ENCODE assay signal across 8 cellular contexts in the genomic region with DNA sequence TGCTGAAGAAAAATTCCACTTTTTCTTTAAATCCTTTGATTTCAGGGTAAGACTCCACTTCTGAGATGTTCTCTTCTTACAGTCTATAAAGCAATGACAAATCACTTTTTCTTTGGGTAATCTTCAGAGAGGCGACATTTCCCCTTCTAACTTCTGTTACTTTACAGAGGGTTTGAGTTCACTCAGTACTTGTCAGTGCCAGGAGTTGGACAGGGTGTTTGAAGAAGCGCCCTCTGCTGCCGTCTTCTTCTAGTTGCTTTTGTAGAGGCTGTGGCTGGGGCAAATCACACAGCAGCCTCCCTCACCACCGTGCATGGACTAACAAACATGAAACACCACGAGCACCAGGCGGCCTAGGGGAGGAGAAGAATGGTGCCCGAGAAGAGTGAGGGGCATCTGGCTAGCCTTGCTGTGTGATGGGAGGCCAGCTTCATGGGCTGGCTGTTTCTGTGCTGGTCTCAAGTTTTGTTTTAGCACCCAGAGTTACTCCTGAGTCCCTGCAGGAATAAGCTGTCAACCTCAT. TPM values are rescaled to one million over a fixed set of nuclear protein-coding genes. Genes with fewer than 3 reads are reported as not detected.
DNase-seq lines count a peak whose midpoint lies in the region; ATAC-seq and TF ChIP-seq lines count a peak whose summit lies in the region.

Gene CD80, minus strand, starts transcription at position 174 of the 523 bp plus-strand sequence. CDS start 1,886 bp downstream, outside the sequence.

- no peaks in the 10 kb centered on the region for H3F3A ChIP-seq in DOHH2 (ENCODE audit: control insufficient read depth, insufficient read depth)

- TF ChIP-seq CTCF in DOHH2 (IDR thresholded peaks at IDR 0.05; ENCODE audit: low read depth, low read length, poor library complexity, severe bottlenecking), result peak; percentile 68

- peak within 1 kb of the TSS; percentile 34 for H3K27ac ChIP-seq in DOHH2 (ENCODE audit: low read depth, low read length)

- no peaks in the 10 kb centered on the region for H3K27me3 ChIP-seq in DOHH2 (ENCODE audit: control insufficient read depth, low read length)

- H3K36me3 ChIP-seq in DOHH2 (ENCODE audit: control insufficient read depth, low read length), result peaks cover 22% of the 10 kb centered on the region

- intact Hi-C loops in left ventricle myocardium superior (cut with micrococcal nuclease), result no loop called here

- H3K9me3 ChIP-seq in DOHH2 (ENCODE audit: control insufficient read depth, insufficient read depth, low read length), result no peaks in the 10 kb centered on the region

- peak; percentile 51 for ATAC-seq in GM19452 (IDR thresholded peaks at IDR 0.05; ENCODE audit: unreplicated experiment)
- ATAC-seq in HG03432 (IDR thresholded peaks at IDR 0.05; ENCODE audit: unreplicated experiment), result peak; percentile 59
- peak; percentile 81 for ATAC-seq in left ventricle myocardium superior

- peaks cover 62% of the 10 kb centered on the region for H3K4me1 ChIP-seq in DOHH2 (ENCODE audit: control insufficient read depth, low read length)

- H3K4me3 ChIP-seq in DOHH2 (ENCODE audit: low read length), result peak within 1 kb of the TSS; percentile 77

- DNase-seq in RPMI8226 (peak; percentile 58), left ventricle myocardium superior (peak; percentile 59), DMS79 treated with DMSO at 0.1 percent for 48 hours (lab: John Stamatoyannopoulos, UW) (no peak)
- DNase-seq in activated T-helper 9 cell treated with anti-CD3 and anti-CD28 coated beads, Interleukin-2, amount 50 U/mL, for 16 hours (ENCODE audit: low read depth), result peak; percentile 26
- peak; percentile 55 for DNase-seq in stimulated activated CD4-positive, alpha-beta T cell treated with anti-CD3 and anti-CD28 coated beads, Interleukin-4, amount 100 ng/mL, for 1 hour

- peaks cover 9% of the 10 kb centered on the region for H3K79me2 ChIP-seq in DOHH2 (ENCODE audit: control insufficient read depth, low read length)

- H3K4me2 ChIP-seq in DOHH2 (ENCODE audit: low read length), result peak within 1 kb of the TSS; percentile 76

- no peaks in the 10 kb centered on the region for H3K9me2 ChIP-seq in DOHH2 (replicated peaks; ENCODE audit: control insufficient read depth, low read length)

- H4K20me1 ChIP-seq in DOHH2 (ENCODE audit: control insufficient read depth, insufficient read depth, low read depth, low read length), result no peaks in the 10 kb centered on the region

RNA-seq across cellular contexts. Expression of gene CD80, which starts in this region (rescaled TPM):
- not detected for total RNA-seq in left ventricle myocardium superior

Comparison
In these comparisons a context has a peak if more than half of its experiments do, and no peak if none do; other contexts are left out.
1. Peak in DNase-seq and ATAC-seq in left ventricle myocardium superior; RNA of the gene not detected or under 1 TPM.